21 cellular contexts compared by ENCODE assay signal in genomic region chr20:44431118-44431501, GRCh38. TPM values are rescaled to one million over a fixed set of nuclear protein-coding genes. Genes with fewer than 3 reads are reported as not detected.
DNase-seq lines count a peak whose midpoint lies in the region; ATAC-seq, FAIRE-seq and TF ChIP-seq lines count a peak whose summit lies in the region.
"Had no signal": no experiment of that assay in that cellular context is flagged by ENCODE, and none has a peak within 500 bp of the region (broad histone marks: within the 10 kb centered on the region; RNA-seq: fewer than 3 reads in every experiment).

No MANE protein-coding gene starts in this region.

- H3K27me3 Mint-ChIP-seq in nephron (ENCODE audit: low read depth): peaks cover 4% of the 10 kb centered on the region

- H3K4me1 Mint-ChIP-seq in nephron: no peaks in the 10 kb centered on the region
- H3K4me1 Mint-ChIP-seq: CD4-positive, alpha-beta memory T cell had no signal

- H3K4me2 ChIP-seq in trophoblast cell (ENCODE audit: low read length): no peak overlapping the region
- H3K4me2 ChIP-seq: A549 had no signal

- H3K27me3 ChIP-seq in liver (ENCODE audit: control insufficient read depth in 4 of 4, insufficient read depth in 4 of 4, low read length in 3 of 4) (no peaks in the 10 kb centered on the region), trophoblast cell (ENCODE audit: insufficient read depth, low read length) (no peaks in the 10 kb centered on the region)

- no peak overlapping the region for H2BK120ac ChIP-seq in trophoblast cell (ENCODE audit: insufficient read depth, low read length, poor library complexity)

- no peak overlapping the region for H3K14ac ChIP-seq in trophoblast cell (ENCODE audit: low read length)

- no peaks in the 10 kb centered on the region for H3K79me1 ChIP-seq in trophoblast cell (ENCODE audit: low read length)

- H3K4me3 Mint-ChIP-seq in nephron: no peak overlapping the region
- H3K4me3 Mint-ChIP-seq: CD4-positive, alpha-beta memory T cell had no signal

- no peak overlapping the region for H3K23ac ChIP-seq in trophoblast cell (ENCODE audit: low read length)

- WGBS in liver: 47% methylated on average over 4 of the region's 4 CpGs
- no CpG with 5 or more reads among the region's 4 CpGs for WGBS in trophoblast cell (ENCODE audit: extremely low coverage, insufficient coverage, insufficient read length)

- H3K4me1 ChIP-seq in liver (ENCODE audit: control insufficient read depth in 4 of 4, insufficient read depth in 4 of 4, low read length in 3 of 4): peaks cover 0 to 42% (median 26%) of the 10 kb centered on the region in 4 donors
- H3K4me1 ChIP-seq in trophoblast cell (ENCODE audit: control insufficient read depth in 1 of 2, insufficient read depth in 2 of 2, low read length in 2 of 2): no peaks in the 10 kb centered on the region

- no peak overlapping the region for H4K8ac ChIP-seq in trophoblast cell (ENCODE audit: low read depth, low read length)

- no peaks in the 10 kb centered on the region for H3K9me3 Mint-ChIP-seq in nephron
- H3K9me3 Mint-ChIP-seq: CD4-positive, alpha-beta memory T cell had no signal

- H3K4ac ChIP-seq in trophoblast cell (ENCODE audit: low read depth, low read length): no peak overlapping the region

- H3K9me3 ChIP-seq in liver (ENCODE audit: control insufficient read depth in 4 of 4, low read length in 3 of 4) (no peaks in the 10 kb centered on the region), trophoblast cell (ENCODE audit: insufficient read depth, low read depth, low read length) (peaks cover 2% of the 10 kb centered on the region)
- H3K9me3 ChIP-seq: A549 had no signal

- no peaks in the 10 kb centered on the region for H3K79me2 ChIP-seq in trophoblast cell (ENCODE audit: control insufficient read depth, insufficient read depth, low read length, poor library complexity)

- H3K18ac ChIP-seq in trophoblast cell (ENCODE audit: low read length): no peak overlapping the region

- FAIRE-seq in HTR-8/SVneo (lab: Jason Lieb, UNC): peak; percentile 75
- FAIRE-seq: A549, G401.6, GM12892, H1 had no signal

- H4K12ac ChIP-seq in trophoblast cell (ENCODE audit: low read depth, low read length): no peak overlapping the region

- no peak overlapping the region for H2AK5ac ChIP-seq in trophoblast cell (ENCODE audit: low read length)

- peaks cover 10 to 28% (median 26%) of the 10 kb centered on the region in 4 donors for H3K36me3 ChIP-seq in liver (ENCODE audit: control insufficient read depth in 4 of 4, insufficient read depth in 3 of 4, low read depth in 1 of 4, low read length in 3 of 4)
- no peaks in the 10 kb centered on the region for H3K36me3 ChIP-seq in trophoblast cell (ENCODE audit: control insufficient read depth in 1 of 2, insufficient read depth in 2 of 2, low read length in 2 of 2)

- no peak overlapping the region for H3K9ac ChIP-seq in liver (ENCODE audit: low read depth in 1 of 2, low read length in 2 of 2)
- no peak overlapping the region for H3K9ac ChIP-seq in trophoblast cell (ENCODE audit: low read length)
- H3K9ac ChIP-seq: GM23248 had no signal

- no peak overlapping the region for H2AFZ ChIP-seq in trophoblast cell (ENCODE audit: insufficient read depth, low read length, poor library complexity)
- H2AFZ ChIP-seq: GM23248 had no signal

- H3K27ac Mint-ChIP-seq in nephron: peak overlapping the region in 2 of 3 experiments; percentile 27 to 35
- H3K27ac Mint-ChIP-seq: CD4-positive, alpha-beta memory T cell had no signal

- peak overlapping the region; percentile 90 to 95 for H3K27ac ChIP-seq in liver (ENCODE audit: low read depth in 1 of 2, low read length in 2 of 2)
- H3K27ac ChIP-seq in trophoblast cell (ENCODE audit: low read depth, low read length): no peak overlapping the region
- H3K27ac ChIP-seq: A549, GM23248 had no signal

- ATAC-seq in HG03196 (IDR thresholded peaks at IDR 0.05; ENCODE audit: unreplicated experiment): no peak

- H2BK12ac ChIP-seq in trophoblast cell (ENCODE audit: low read length): no peak overlapping the region

- no peak for DNase-seq in HTR-8/SVneo (ENCODE audit: insufficient read length, low spot score)
- peak; percentile 8 for DNase-seq in left kidney (ENCODE audit: low read depth, low spot score)
- DNase-seq in NCI-H524 (lab: John Stamatoyannopoulos, UW): no peak
- no peak for DNase-seq in NCI-H82 (lab: John Stamatoyannopoulos, UW)
- DNase-seq in trophoblast cell: no peak
- DNase-seq: 8988T; ACHN; C1 segment of cervical spinal cord; CD4-positive, alpha-beta memory T cell; COR-L47; DMS153; DND-41; GM23248; HCEC 1CT had no signal

- H2BK5ac ChIP-seq in trophoblast cell (ENCODE audit: low read depth, low read length, poor library complexity): no peak overlapping the region

- no peaks in the 10 kb centered on the region for H3K36me3 Mint-ChIP-seq in nephron (ENCODE audit: low read depth)
- H3K36me3 Mint-ChIP-seq: CD4-positive, alpha-beta memory T cell had no signal

- no peak overlapping the region for H4K91ac ChIP-seq in trophoblast cell (ENCODE audit: low read depth, low read length)

- TF ChIP-seq RAD21 in liver (IDR thresholded peaks at IDR 0.05): no peak

- TF ChIP-seq CTCF in liver (IDR thresholded peaks at IDR 0.05; ENCODE audit: low read depth, low read length, missing input control) (no peak), nephron (IDR thresholded peaks at IDR 0.05; ENCODE audit: unreplicated experiment in 3 of 3) (no peak)

- H3K4me3 ChIP-seq in liver (ENCODE audit: low read depth in 1 of 3, low read length in 3 of 3) (no peak overlapping the region), trophoblast cell (ENCODE audit: low read depth, low read length) (no peak overlapping the region)
- H3K4me3 ChIP-seq: A549, GM23248 had no signal

TF ChIP-seq in liver, 16 proteins besides CTCF, POLR2A, EP300 and RAD21:
- TF ChIP-seq EGR1 (IDR thresholded peaks at IDR 0.05; ENCODE audit: low read depth in 2 of 2): no peak
- TF ChIP-seq JUND (IDR thresholded peaks at IDR 0.05): no peak
- TF ChIP-seq FOXA1 (IDR thresholded peaks at IDR 0.05): no peak
- TF ChIP-seq MAX (IDR thresholded peaks at IDR 0.05): no peak

RNA-seq across cellular contexts. Expression of gene TTPAL, which starts 44.6 kb away (rescaled TPM):
- total RNA-seq in liver: 10 to 100 TPM; 17.3 to 39.7 TPM
- 10 to 100 TPM; 11.6 to 17.9 TPM for polyA plus RNA-seq in liver
- polyA plus RNA-seq in trophoblast cell (2013): 8.4 and 8.8 TPM in 2 replicates
